In the genomic region with DNA sequence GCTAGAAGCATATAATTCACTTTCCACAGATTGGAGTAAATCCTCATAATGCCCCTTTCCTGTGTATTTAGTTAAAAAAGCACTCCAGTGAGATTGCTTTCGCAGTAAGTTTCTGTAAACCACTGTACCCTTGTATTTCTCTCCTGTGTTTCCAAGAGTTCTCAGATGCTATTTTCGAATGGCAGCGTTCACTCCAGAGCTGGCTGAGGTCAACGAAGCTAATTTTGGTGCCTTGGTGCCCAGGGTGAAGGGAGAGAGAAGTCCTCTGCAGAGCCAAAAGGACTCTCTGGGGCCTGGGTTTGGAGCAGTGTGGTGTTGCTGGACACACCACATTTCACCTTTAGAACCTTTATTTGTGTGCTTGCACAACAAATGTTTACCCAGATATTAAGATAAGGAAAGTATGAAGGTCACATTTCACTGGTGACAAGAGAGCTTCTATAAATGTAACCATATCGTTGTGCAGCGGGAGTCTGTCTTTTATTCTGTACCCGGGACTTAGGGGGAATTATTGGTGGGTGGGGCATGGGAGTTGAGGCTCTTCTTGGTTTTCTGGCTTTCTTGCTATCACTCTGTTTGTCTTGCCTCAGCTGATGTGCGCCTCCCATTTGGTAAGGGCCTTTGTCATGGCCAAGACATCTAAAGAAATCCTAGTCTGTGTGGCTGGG, we compare ENCODE assay signal across 14 cellular contexts. TPM values are rescaled to one million over a fixed set of nuclear protein-coding genes. Genes with fewer than 3 reads are reported as not detected.
DNase-seq lines count a peak whose midpoint lies in the region; ATAC-seq, FAIRE-seq and TF ChIP-seq lines count a peak whose summit lies in the region.
"Had no signal": no experiment of that assay in that cellular context is flagged by ENCODE, and none has a peak within 500 bp of the region (broad histone marks: within the 10 kb centered on the region; RNA-seq: fewer than 3 reads in every experiment).

No MANE protein-coding gene starts in this region.

- no peak for FAIRE-seq in A549 (lab: Jason Lieb, UNC)
- no peak for FAIRE-seq in GM19239 (lab: Jason Lieb, UNC)
- FAIRE-seq: TTC549 had no signal

- H3K9me3 Mint-ChIP-seq in stimulated activated memory B cell treated with anti-CD40 and anti-IgM and Interleukin-4, amounts not matched to agents 10 μg/mL and 1 μg/mL and 100 μg/mL, for 72 hours: peaks cover 3% of the 10 kb centered on the region
- H3K9me3 Mint-ChIP-seq: activated naive CD4-positive, alpha-beta T cell treated with anti-CD3 and anti-CD28 coated beads, Interleukin-2, amount 50 U/mL, for 72 hours had no signal

- no peak overlapping the region for H3K4me3 Mint-ChIP-seq in stimulated activated memory B cell treated with anti-CD40 and anti-IgM and Interleukin-4, amounts not matched to agents 10 μg/mL and 1 μg/mL and 100 μg/mL, for 72 hours
- H3K4me3 Mint-ChIP-seq: activated CD8-positive, alpha-beta memory T cell treated with anti-CD3 and anti-CD28 coated beads, Interleukin-2, amount 10 ng/mL, durations not matched to agents 7 days and 5 days; nephron progenitor cell had no signal

- H3K27ac Mint-ChIP-seq in stimulated activated memory B cell treated with anti-CD40 and anti-IgM and Interleukin-4, amounts not matched to agents 10 μg/mL and 1 μg/mL and 100 μg/mL, for 72 hours: no peak overlapping the region
- H3K27ac Mint-ChIP-seq: activated CD8-positive, alpha-beta memory T cell treated with anti-CD3 and anti-CD28 coated beads, Interleukin-2, amount 10 ng/mL, durations not matched to agents 7 days and 5 days; activated naive CD4-positive, alpha-beta T cell treated with anti-CD3 and anti-CD28 coated beads, Interleukin-2, amount 50 U/mL, for 72 hours; nephron progenitor cell had no signal

- ATAC-seq in A549 (peak; percentile 9 to 42; a peak in 3 of 6 replicates), gastroesophageal sphincter (no peak)
- no peak for ATAC-seq in stimulated activated memory B cell treated with anti-CD40 and anti-IgM and Interleukin-4, amounts not matched to agents 10 μg/mL and 1 μg/mL and 100 μg/mL, for 72 hours
- ATAC-seq: activated CD8-positive, alpha-beta memory T cell treated with anti-CD3 and anti-CD28 coated beads, Interleukin-2, amount 10 ng/mL, durations not matched to agents 7 days and 5 days; activated naive CD4-positive, alpha-beta T cell treated with anti-CD3 and anti-CD28 coated beads, Interleukin-2, amount 50 U/mL, for 72 hours had no signal

- TF ChIP-seq RAD21 in A549 (conservative IDR thresholded peaks at IDR 0.05 in 1 of 2, IDR thresholded peaks at IDR 0.05 in 1 of 2): no peak; a peak in 1 of 5 replicates

- H3K27ac ChIP-seq in A549: peak overlapping the region; percentile 71 to 92
- H3K27ac ChIP-seq in gastroesophageal sphincter: peak overlapping the region in 3 of 4 donors; percentile 37 to 58 (median 54)
- H3K27ac ChIP-seq: KMS-11 had no signal

- H3K4me3 ChIP-seq in A549: peak overlapping the region; percentile 10; the same call in 2 of the 3 replicates
- no peak overlapping the region for H3K4me3 ChIP-seq in gastroesophageal sphincter

- H3K4me1 ChIP-seq in A549 (peaks cover 100% of the 10 kb centered on the region), gastroesophageal sphincter (peaks cover 0 to 46% (median 3%) of the 10 kb centered on the region in 3 donors)

- no peaks in the 10 kb centered on the region for H3K36me3 Mint-ChIP-seq in stimulated activated memory B cell treated with anti-CD40 and anti-IgM and Interleukin-4, amounts not matched to agents 10 μg/mL and 1 μg/mL and 100 μg/mL, for 72 hours

- POLR2A ChIA-PET in A549 (lab: Yijun Ruan, JAX): interaction anchor here (1.0 to 1.3 kb wide), 2 partner anchors 10 to 28 kb away, joined by 4 read pairs; partner anchors contain the start of gene EPAS1

- H3K4me2 ChIP-seq in A549: peak overlapping the region; percentile 67
- H3K4me2 ChIP-seq: KMS-11 had no signal

- H3K36me3 ChIP-seq in gastroesophageal sphincter: no peaks in the 10 kb centered on the region

- TF ChIP-seq CTCF in A549 (IDR thresholded peaks at IDR 0.05) (no peak), gastroesophageal sphincter (IDR thresholded peaks at IDR 0.05) (no peak)

- DNase-seq in A549 (ENCODE audit: low read depth in 1 of 2, low spot score in 1 of 2) (peak in 1 of 2 experiments; percentile 56), NCI-H2029 treated with DMSO at 0.1 percent for 48 hours (lab: John Stamatoyannopoulos, UW) (peak; percentile 69), myocyte (ENCODE audit: low read depth) (peak; percentile 31), 8988T (no peak), GM19239 (ENCODE audit: insufficient read length, low spot score) (no peak)
- DNase-seq in activated naive CD4-positive, alpha-beta T cell treated with Interleukin-2 at 50 U/mL for 16 hours: no peak
- DNase-seq: activated CD8-positive, alpha-beta memory T cell treated with anti-CD3 and anti-CD28 coated beads, Interleukin-2, amount 10 ng/mL, durations not matched to agents 7 days and 5 days; NCI-H2171; nephron progenitor cell had no signal

- H3K9me3 ChIP-seq in A549 (peaks cover 10% of the 10 kb centered on the region; the same call in 2 of the 3 replicates), gastroesophageal sphincter (no peaks in the 10 kb centered on the region)

- peaks cover 55% of the 10 kb centered on the region for H3K27me3 Mint-ChIP-seq in stimulated activated memory B cell treated with anti-CD40 and anti-IgM and Interleukin-4, amounts not matched to agents 10 μg/mL and 1 μg/mL and 100 μg/mL, for 72 hours

- TF ChIP-seq EP300 in A549 (IDR thresholded peaks at IDR 0.05): peak; percentile 53 to 54; a peak in 2 of 5 replicates
- no peak for TF ChIP-seq EP300 in gastroesophageal sphincter (IDR thresholded peaks at IDR 0.05)

- H3K27me3 ChIP-seq in gastroesophageal sphincter: peaks cover 6% of the 10 kb centered on the region

- CTCF ChIA-PET in A549 (lab: Yijun Ruan, JAX): interaction anchor here (0.8 to 2.6 kb wide), 12 partner anchors 9 to 314 kb away, joined by 3 to 18 read pairs (median 4); no protein-coding TSS in a partner anchor

- 18% methylated on average over 8 of the region's 8 CpGs for WGBS in A549 (ENCODE audit: missing lambda C conversion rate)
- WGBS in gastroesophageal sphincter (ENCODE audit: low coverage in 1 of 2), 2 donors: 84 to 94% methylated on average over 3 to 7 of the region's 8 CpGs

- TF ChIP-seq POLR2A in A549 (IDR thresholded peaks at IDR 0.05; ENCODE audit: low read length): no peak
- TF ChIP-seq POLR2A in gastroesophageal sphincter (IDR thresholded peaks at IDR 0.05): no peak

- H3K4me1 Mint-ChIP-seq in stimulated activated memory B cell treated with anti-CD40 and anti-IgM and Interleukin-4, amounts not matched to agents 10 μg/mL and 1 μg/mL and 100 μg/mL, for 72 hours: no peaks in the 10 kb centered on the region

TF ChIP-seq in A549, 52 proteins besides CTCF, POLR2A, EP300 and RAD21:
- TF ChIP-seq NPAS2 (CRISPR knock-in tag; IDR thresholded peaks at IDR 0.05; ENCODE audit: borderline replicate concordance): no peak
- TF ChIP-seq FOSL2 (IDR thresholded peaks at IDR 0.05): no peak
- TF ChIP-seq FOSL2 (CRISPR knock-in tag; IDR thresholded peaks at IDR 0.05): peak; percentile 1; the same call in 1 of the 2 replicates
- no peak for TF ChIP-seq RFX5 (IDR thresholded peaks at IDR 0.05)
- TF ChIP-seq MAX (IDR thresholded peaks at IDR 0.05): peak; percentile 52
- 0 out of 2 replicates have a peak, but pooled peaks have one; percentile 35 for TF ChIP-seq ESRRA (IDR thresholded peaks at IDR 0.05; ENCODE audit: borderline replicate concordance, low read length)
- no peak for TF ChIP-seq EHMT2 (IDR thresholded peaks at IDR 0.05; ENCODE audit: low read depth)
- no peak for TF ChIP-seq RARB (CRISPR knock-in tag; IDR thresholded peaks at IDR 0.05)
- TF ChIP-seq TFCP2L1 (CRISPR knock-in tag; IDR thresholded peaks at IDR 0.05): no peak
- no peak for TF ChIP-seq CHD2 (IDR thresholded peaks at IDR 0.05; ENCODE audit: low read length, partially characterized antibody)
- TF ChIP-seq JUN (IDR thresholded peaks at IDR 0.05): peak in 1 of 2 experiments; percentile 11; a peak in 1 of 5 replicates
- TF ChIP-seq JUNB (IDR thresholded peaks at IDR 0.05): peak; percentile 49; the same call in 1 of the 2 replicates
- TF ChIP-seq GATA3 (IDR thresholded peaks at IDR 0.05; ENCODE audit: borderline replicate concordance): peak; percentile 93
- TF ChIP-seq RNF2 (IDR thresholded peaks at IDR 0.05; ENCODE audit: borderline replicate concordance, low read depth): no peak
- peak; percentile 81 to 89 for TF ChIP-seq CEBPB (IDR thresholded peaks at IDR 0.05)

RNA-seq across cellular contexts. Expression of gene EPAS1, which starts 9.9 kb away (rescaled TPM):
- 143 and 150 TPM in 2 replicates for polyA plus RNA-seq in A549 (2011; rRNA removed)
- polyA plus RNA-seq in A549 (2012; cell fraction: cytosol; rRNA removed): 60.3 and 78.5 TPM in 2 replicates
- 106 and 115 TPM in 2 replicates for polyA plus RNA-seq in A549 (2012; cell fraction: nucleus; rRNA removed)
- 111 to 128 TPM (median 122 TPM) in 3 replicates for polyA plus RNA-seq in A549 (2017; fragmentation: RNase III; extraction: RNeasy Plus Mini Kit Qiagen cat#74134 plus additional on column Dnase treatment)
- 174 and 229 TPM in 2 replicates for polyA minus RNA-seq in A549 (2011; rRNA and poly(A)+ RNA removed)
- total RNA-seq in gastroesophageal sphincter: 100 to 1,000 TPM; 101 to 152 (median 131) TPM
- 48.5 and 49.8 TPM in 2 replicates for total RNA-seq in myocyte
- 58.8 TPM for polyA plus RNA-seq in myocyte (2012)

Comparison
In these comparisons a context has a peak if more than half of its experiments do, and no peak if none do; other contexts are left out.
1. ATAC-seq: peak in A549 (2 of 2); none in gastroesophageal sphincter (single experiment) and stimulated activated memory B cell treated with anti-CD40 and anti-IgM and Interleukin-4, amounts not matched to agents 10 μg/mL and 1 μg/mL and 100 μg/mL, for 72 hours (single experiment).
2. DNase-seq: peak in NCI-H2029 treated with DMSO at 0.1 percent for 48 hours (single experiment) and myocyte (single experiment); none in activated naive CD4-positive, alpha-beta T cell treated with Interleukin-2 at 50 U/mL for 16 hours (single experiment), 8988T (single experiment) and GM19239 (single experiment).